ENCODE assay signal across 3 cellular contexts in the genomic region with DNA sequence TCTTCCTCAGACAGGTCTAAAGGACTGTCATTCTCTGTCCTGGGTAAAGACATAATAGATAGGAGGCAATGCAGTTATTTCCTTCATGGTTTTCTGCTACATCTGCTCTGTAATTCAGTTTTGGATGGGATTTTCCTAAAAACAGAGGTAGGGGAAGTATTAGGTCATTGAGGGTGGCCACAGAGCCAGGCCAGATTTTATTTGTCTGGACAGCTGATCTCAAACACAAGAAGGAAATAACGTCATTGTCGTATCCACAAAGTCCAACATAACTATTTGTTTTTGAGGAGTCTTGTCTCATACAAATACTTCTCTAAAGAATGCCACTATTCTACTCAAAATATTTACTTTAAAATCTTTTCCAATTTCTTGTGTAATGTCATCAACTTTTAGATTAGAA.
"Had no signal": no experiment of that assay in that cellular context is flagged by ENCODE, and none has a peak within 500 bp of the region (broad histone marks: within the 10 kb centered on the region; RNA-seq: fewer than 3 reads in every experiment).

No MANE protein-coding gene starts in this region.

- DNase-seq: GDM1, GF-D8 had no signal

- ATAC-seq: GM12878 had no signal

- H3K4me3 ChIP-seq: GM12878 had no signal
